ENCODE assay signal across 1 cellular context in genomic region chr12:89542912-89543592, GRCh38.
TF ChIP-seq lines count a peak whose summit lies in the region.

No MANE protein-coding gene starts in this region.

TF ChIP-seq in K562, 482 proteins besides CTCF, POLR2A, EP300 and RAD21 (continued from another document):
- TF ChIP-seq, protein P1, sequence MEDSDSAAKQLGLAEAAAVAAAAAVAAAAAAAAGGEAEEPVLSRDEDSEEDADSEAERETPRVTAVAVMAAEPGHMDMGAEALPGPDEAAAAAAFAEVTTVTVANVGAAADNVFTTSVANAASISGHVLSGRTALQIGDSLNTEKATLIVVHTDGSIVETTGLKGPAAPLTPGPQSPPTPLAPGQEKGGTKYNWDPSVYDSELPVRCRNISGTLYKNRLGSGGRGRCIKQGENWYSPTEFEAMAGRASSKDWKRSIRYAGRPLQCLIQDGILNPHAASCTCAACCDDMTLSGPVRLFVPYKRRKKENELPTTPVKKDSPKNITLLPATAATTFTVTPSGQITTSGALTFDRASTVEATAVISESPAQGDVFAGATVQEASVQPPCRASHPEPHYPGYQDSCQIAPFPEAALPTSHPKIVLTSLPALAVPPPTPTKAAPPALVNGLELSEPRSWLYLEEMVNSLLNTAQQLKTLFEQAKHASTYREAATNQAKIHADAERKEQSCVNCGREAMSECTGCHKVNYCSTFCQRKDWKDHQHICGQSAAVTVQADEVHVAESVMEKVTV (CRISPR knock-in tag; IDR thresholded peaks at IDR 0.05): peak; percentile 90
- TF ChIP-seq NFATC3 (IDR thresholded peaks at IDR 0.05) (0 out of 2 replicates have a peak, but pooled peaks have one; percentile 55), BRD9 (IDR thresholded peaks at IDR 0.05; ENCODE audit: low read depth, partially characterized antibody) (peak; percentile 73), ZNF766 (CRISPR knock-in tag; conservative IDR thresholded peaks at IDR 0.05) (0 out of 2 replicates have a peak, but pooled peaks have one; percentile 5), PHTF2 (CRISPR knock-in tag; IDR thresholded peaks at IDR 0.05) (no peak), ATF1 (CRISPR knock-in tag; IDR thresholded peaks at IDR 0.05) (no peak), ATF1 (tag; IDR thresholded peaks at IDR 0.05) (peak; percentile 26; the same call in 1 of the 2 replicates), LEF1 (IDR thresholded peaks at IDR 0.05) (0 out of 2 replicates have a peak, but pooled peaks have one; percentile 22), MYNN (IDR thresholded peaks at IDR 0.05) (peak; percentile 54; the same call in 1 of the 2 replicates), MYNN (CRISPR knock-in tag; IDR thresholded peaks at IDR 0.05) (no peak), CREB3L1 (IDR thresholded peaks at IDR 0.05; ENCODE audit: borderline replicate concordance, low read depth) (0 out of 2 replicates have a peak, but pooled peaks have one; percentile 13), RBM17 (IDR thresholded peaks at IDR 0.05; ENCODE audit: borderline replicate concordance, low read depth, low read length) (no peak), STAG1 (CRISPR knock-in tag; IDR thresholded peaks at IDR 0.05; ENCODE audit: borderline replicate concordance) (peak; percentile 43; the same call in 1 of the 2 replicates), ZNF174 (CRISPR knock-in tag; IDR thresholded peaks at IDR 0.05) (no peak)
